26 cellular contexts compared by ENCODE assay signal in the genomic region with DNA sequence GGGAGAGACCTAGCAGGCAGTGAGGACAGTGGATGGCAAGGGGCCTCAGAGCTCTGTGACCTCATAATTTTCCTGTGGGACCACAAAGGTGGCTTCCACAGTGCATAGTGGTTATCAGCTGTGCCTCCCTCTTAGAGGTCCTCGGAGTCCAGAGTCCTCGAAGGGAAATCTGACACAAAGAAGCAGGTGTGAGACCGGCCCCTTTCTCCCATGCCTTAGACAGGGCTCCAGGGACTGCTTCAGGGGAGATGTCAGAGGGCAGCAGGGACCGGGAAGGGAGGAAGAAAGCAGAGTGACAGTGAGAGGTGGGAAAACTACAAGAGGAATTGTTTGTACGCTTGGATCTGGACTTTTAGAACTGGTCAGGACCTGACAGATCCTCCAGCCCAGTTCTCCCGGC.
A peak's percentile ranks its signal among the peaks of the same experiment; 100 is the strongest.
DNase-seq lines count a peak whose midpoint lies in the region; ATAC-seq, FAIRE-seq and TF ChIP-seq lines count a peak whose summit lies in the region.
"Had no signal": no experiment of that assay in that cellular context is flagged by ENCODE, and none has a peak within 500 bp of the region (broad histone marks: within the 10 kb centered on the region; RNA-seq: fewer than 3 reads in every experiment).

No MANE protein-coding gene starts in this region.

- POLR2A ChIA-PET in MCF 10A (lab: Yijun Ruan, JAX): no interaction called here
- POLR2A ChIA-PET in K562 (lab: Yijun Ruan, JAX): interaction anchor here (1.3 kb wide), 1 partner anchor 19 kb away, joined by 3 read pairs; no protein-coding TSS in a partner anchor

- no peaks in the 10 kb centered on the region for H4K20me1 ChIP-seq in mammary epithelial cell (ENCODE audit: insufficient read depth, low read length)
- no peaks in the 10 kb centered on the region for H4K20me1 ChIP-seq in H9 (ENCODE audit: control insufficient read depth, insufficient read depth, insufficient read length)
- no peaks in the 10 kb centered on the region for H4K20me1 ChIP-seq in K562 (replicated peaks; ENCODE audit: control insufficient read depth, insufficient read depth, low read length)
- H4K20me1 ChIP-seq in smooth muscle cell (ENCODE audit: low read depth): no peaks in the 10 kb centered on the region
- H4K20me1 ChIP-seq: BLaER1 treated with 17β-estradiol and CSF1 and Interleukin-3, amounts not matched to agents 10 nM and 100 nM had no signal

- peak overlapping the region; percentile 13 for H2AFZ ChIP-seq in mammary epithelial cell (ENCODE audit: low read depth, low read length)
- H2AFZ ChIP-seq in H9 (ENCODE audit: low read length): no peak overlapping the region
- H2AFZ ChIP-seq in K562 (ENCODE audit: low read depth, low read length): peak overlapping the region; percentile 68
- peak overlapping the region; percentile 75 for H2AFZ ChIP-seq in smooth muscle cell (ENCODE audit: low read depth)

- no peak overlapping the region for H3K56ac ChIP-seq in H9 (ENCODE audit: insufficient read length, low read depth, low read length)

- no peak overlapping the region for H2BK12ac ChIP-seq in H9 (ENCODE audit: insufficient read length, low read depth, low read length)

- TF ChIP-seq CTCF in mammary epithelial cell (conservative IDR thresholded peaks at IDR 0.05 in 1 of 2, IDR thresholded peaks at IDR 0.05 in 1 of 2; ENCODE audit: extremely low read depth in 1 of 2, insufficient read depth in 1 of 2, low read depth in 1 of 2, low read length in 2 of 2): no peak
- TF ChIP-seq CTCF in MCF 10A (IDR thresholded peaks at IDR 0.05; ENCODE audit: unreplicated experiment): no peak
- TF ChIP-seq CTCF in H9 (conservative IDR thresholded peaks at IDR 0.05): no peak
- TF ChIP-seq CTCF in K562 (IDR thresholded peaks at IDR 0.05 in 2 of 3, conservative IDR thresholded peaks at IDR 0.05 in 1 of 3; ENCODE audit: insufficient read depth in 2 of 3, low read depth in 1 of 3, low read length in 3 of 3): no peak
- TF ChIP-seq CTCF in smooth muscle cell (IDR thresholded peaks at IDR 0.05; ENCODE audit: borderline replicate concordance, insufficient read depth, poor library complexity, severe bottlenecking): no peak
- no peak for TF ChIP-seq CTCF in Peyer's patch (IDR thresholded peaks at IDR 0.05)

- H3K23me2 ChIP-seq in H9 (ENCODE audit: insufficient read length, low read depth, low read length, poor library complexity, severe bottlenecking): no peaks in the 10 kb centered on the region

- CTCF ChIA-PET in mammary epithelial cell (lab: Charles Lee; ENCODE audit: low non-redundant PET): no interaction called here
- CTCF ChIA-PET in MCF 10A (lab: Yijun Ruan, JAX): no interaction called here
- CTCF ChIA-PET in K562 (lab: Yijun Ruan, JAX; ENCODE audit: low intra/inter-chr PET ratio): no interaction called here

- ATAC-seq in K562: no peak; the same call in 2 of the 3 replicates

- DNase-seq in mammary epithelial cell: no peak
- no peak for DNase-seq in MCF 10A (ENCODE audit: unreplicated experiment)
- DNase-seq in H9: no peak
- DNase-seq in K562 (ENCODE audit: extremely low read depth in 1 of 4, low spot score in 3 of 4): no peak
- DNase-seq in smooth muscle cell (lab: John Stamatoyannopoulos, UW; ENCODE audit: unreplicated experiment): no peak
- no peak for DNase-seq in Peyer's patch
- DNase-seq in activated effector memory CD4-positive, alpha-beta T cell treated with Interleukin-2 at 50 U/mL for 16 hours: no peak
- no peak for DNase-seq in HPDE6-E6E7 (ENCODE audit: extremely low spot score)
- DNase-seq: AML-193; CD4-positive, alpha-beta memory T cell; COR-L47; H7; HFFc6; KG1; NCI-H1048; NCI-H1417 treated with DMSO at 0.1 percent for 48 hours; NCI-H187 treated with DMSO at 0.1 percent for 48 hours; NCI-H446; NCI-H526; SHP77 had no signal

- WGBS in mammary epithelial cell (ENCODE audit: low coverage, missing lambda C conversion rate): 32% methylated on average over 6 of the region's 6 CpGs
- WGBS in H9 (ENCODE audit: extremely low coverage, insufficient read length, low lambda C conversion rate): no CpG with 5 or more reads among the region's 6 CpGs
- 33% methylated on average over 5 of the region's 6 CpGs for WGBS in K562 (ENCODE audit: insufficient coverage, low coverage, missing lambda C conversion rate)
- WGBS in smooth muscle cell (ENCODE audit: low lambda C conversion rate): 73% methylated on average over 6 of the region's 6 CpGs

- no peaks in the 10 kb centered on the region for H3K79me1 ChIP-seq in H9 (ENCODE audit: insufficient read depth, low read depth, low read length, poor library complexity, severe bottlenecking)

- H3T11ph ChIP-seq in H9 (ENCODE audit: low read length): no peak overlapping the region

- no peak overlapping the region for H3K23ac ChIP-seq in H9 (ENCODE audit: insufficient read length, low read depth, low read length)

- H4K91ac ChIP-seq in H9 (ENCODE audit: insufficient read length, low read depth, low read length): no peak overlapping the region

- H2BK20ac ChIP-seq in H9 (ENCODE audit: low read depth, low read length, poor library complexity, severe bottlenecking): no peak overlapping the region

- H3K4me3 Mint-ChIP-seq in MCF 10A (ENCODE audit: unreplicated experiment): no peak overlapping the region
- no peak overlapping the region for H3K4me3 Mint-ChIP-seq in H9
- H3K4me3 Mint-ChIP-seq: HFFc6 had no signal

- no peaks in the 10 kb centered on the region for H3K36me3 ChIP-seq in mammary epithelial cell (ENCODE audit: insufficient read depth, low read length)
- H3K36me3 ChIP-seq in K562 (ENCODE audit: control insufficient read depth, insufficient read depth, low read length): no peaks in the 10 kb centered on the region
- H3K36me3 ChIP-seq in smooth muscle cell (ENCODE audit: low read depth): no peaks in the 10 kb centered on the region
- H3K36me3 ChIP-seq in Peyer's patch: no peaks in the 10 kb centered on the region
- H3K36me3 ChIP-seq: BLaER1 treated with 17β-estradiol and CSF1 and Interleukin-3, amounts not matched to agents 10 nM and 100 nM had no signal

- TF ChIP-seq POLR2A in K562 (conservative IDR thresholded peaks at IDR 0.05) (no peak), Peyer's patch (IDR thresholded peaks at IDR 0.05) (no peak)

- H3K9me3 ChIP-seq in mammary epithelial cell (replicated peaks; ENCODE audit: insufficient read depth, low read length) (no peaks in the 10 kb centered on the region), H9 (ENCODE audit: control insufficient read depth, low read depth, low read length) (no peaks in the 10 kb centered on the region), K562 (replicated peaks; ENCODE audit: control insufficient read depth, insufficient read depth, low read depth, low read length) (no peaks in the 10 kb centered on the region; the same call in 1 of the 2 replicates), smooth muscle cell (replicated peaks; ENCODE audit: low read depth) (no peaks in the 10 kb centered on the region), Peyer's patch (no peaks in the 10 kb centered on the region)

- H4K8ac ChIP-seq in H9 (replicated peaks; ENCODE audit: insufficient read length, low read depth, low read length): no peak overlapping the region

- peaks cover 15% of the 10 kb centered on the region for H3K27me3 Mint-ChIP-seq in MCF 10A (ENCODE audit: insufficient read depth, unreplicated experiment)
- peaks cover 2% of the 10 kb centered on the region; the same call in 1 of the 2 replicates for H3K27me3 Mint-ChIP-seq in H9 (ENCODE audit: low read depth)

- H3K4me1 Mint-ChIP-seq in MCF 10A (ENCODE audit: insufficient read depth, unreplicated experiment): no peaks in the 10 kb centered on the region
- peaks cover 24 to 26% of the 10 kb centered on the region in 2 experiments for H3K4me1 Mint-ChIP-seq in H9
- H3K4me1 Mint-ChIP-seq: CD4-positive, alpha-beta memory T cell had no signal

- H3K9me1 ChIP-seq in K562 (ENCODE audit: control insufficient read depth, insufficient read depth, low read length): no peaks in the 10 kb centered on the region

- intact Hi-C loops in mammary epithelial cell (cut with micrococcal nuclease): no loop called here
- intact Hi-C loops in MCF 10A (cut with micrococcal nuclease): no loop called here
- intact Hi-C loops in K562 (cut with micrococcal nuclease): no loop called here

- H3K4me2 ChIP-seq in mammary epithelial cell (ENCODE audit: insufficient read depth, low read depth, low read length) (no peak overlapping the region), H9 (ENCODE audit: insufficient read depth, insufficient read length, low read length) (no peak overlapping the region), K562 (ENCODE audit: insufficient read depth, low read length) (no peak overlapping the region), smooth muscle cell (no peak overlapping the region)

- H2BK120ac ChIP-seq in H9 (ENCODE audit: low read depth, low read length, poor library complexity, severe bottlenecking): no peak overlapping the region

- FAIRE-seq in K562 (lab: Jason Lieb, UNC): no peak
- FAIRE-seq: A204.1, GM19239, HTR-8/SVneo had no signal

- dilution Hi-C loops in mammary epithelial cell (cut with HindIII; ENCODE audit: low sequenced_read_pairs): no loop called here

- H3K18ac ChIP-seq in H9 (ENCODE audit: insufficient read length, low read depth, low read length): no peak overlapping the region

- peaks cover 6% of the 10 kb centered on the region for H3F3A ChIP-seq in smooth muscle cell (ENCODE audit: low read depth)

- no peak overlapping the region for H3K14ac ChIP-seq in H9 (ENCODE audit: insufficient read depth, low read length)

- H3K9me3 Mint-ChIP-seq in MCF 10A (ENCODE audit: unreplicated experiment) (peaks cover 9% of the 10 kb centered on the region), H9 (peaks cover 8 to 24% of the 10 kb centered on the region in 2 experiments)
- H3K9me3 Mint-ChIP-seq: HFFc6 had no signal

- H3K27me3 ChIP-seq in mammary epithelial cell (ENCODE audit: insufficient read depth, low read length) (no peaks in the 10 kb centered on the region), H9 (ENCODE audit: insufficient read depth, low read length) (no peaks in the 10 kb centered on the region), K562 (ENCODE audit: control insufficient read depth in 2 of 2, insufficient read depth in 2 of 2, low read length in 2 of 2) (no peaks in the 10 kb centered on the region), smooth muscle cell (ENCODE audit: low read depth) (no peaks in the 10 kb centered on the region), Peyer's patch (no peaks in the 10 kb centered on the region)
- H3K27me3 ChIP-seq: BLaER1 treated with 17β-estradiol and CSF1 and Interleukin-3, amounts not matched to agents 10 nM and 100 nM had no signal

- H3K9ac ChIP-seq in mammary epithelial cell (ENCODE audit: insufficient read depth, low read length) (no peak overlapping the region), H9 (ENCODE audit: extremely low read depth, insufficient read length, low read length) (no peak overlapping the region), K562 (ENCODE audit: insufficient read depth in 1 of 2, low read depth in 2 of 2, low read length in 2 of 2) (peak overlapping the region in 1 of 2 experiments; percentile 33; a peak in 1 of 4 replicates), smooth muscle cell (ENCODE audit: low read depth) (no peak overlapping the region)
- H3K9ac ChIP-seq: BLaER1 treated with 17β-estradiol and CSF1 and Interleukin-3, amounts not matched to agents 10 nM and 100 nM had no signal

- no peak overlapping the region for H3K27ac ChIP-seq in mammary epithelial cell (ENCODE audit: insufficient read depth, low read depth, low read length)
- H3K27ac ChIP-seq in H9 (ENCODE audit: insufficient read length, low read depth, low read length): no peak overlapping the region
- no peak overlapping the region for H3K27ac ChIP-seq in K562 (ENCODE audit: extremely low read depth, low read depth, low read length)
- no peak overlapping the region for H3K27ac ChIP-seq in smooth muscle cell (ENCODE audit: low read depth)
- no peak overlapping the region for H3K27ac ChIP-seq in Peyer's patch
- H3K27ac ChIP-seq: BLaER1 treated with 17β-estradiol and CSF1 and Interleukin-3, amounts not matched to agents 10 nM and 100 nM; RWPE1; SK-N-MC had no signal

- H3K27ac Mint-ChIP-seq in MCF 10A (ENCODE audit: low read depth, unreplicated experiment) (no peak overlapping the region), H9 (peak overlapping the region in 2 of 3 experiments; percentile 52 to 65; a peak in 4 of 7 replicates)
- H3K27ac Mint-ChIP-seq: CD4-positive, alpha-beta memory T cell; HFFc6 had no signal

- in situ Hi-C loops in mammary epithelial cell (cut with MboI; ENCODE audit: low sequenced_read_pairs in 2 of 2) (no loop called here), K562 (cut with MboI) (no loop called here)

- H2AK5ac ChIP-seq in H9 (ENCODE audit: insufficient read length, low read length): no peak overlapping the region

- no peak overlapping the region for H2BK5ac ChIP-seq in H9 (ENCODE audit: insufficient read length, low read length)

- H3K4me3 ChIP-seq in mammary epithelial cell (replicated peaks in 1 of 3; ENCODE audit: insufficient read depth in 1 of 3, low read depth in 2 of 3, low read length in 3 of 3) (no peak overlapping the region), K562 (no peak overlapping the region), smooth muscle cell (no peak overlapping the region), Peyer's patch (no peak overlapping the region)
- H3K4me3 ChIP-seq: BLaER1 treated with 17β-estradiol and CSF1 and Interleukin-3, amounts not matched to agents 10 nM and 100 nM; SK-N-MC had no signal

- BruUV-seq in mammary epithelial cell (replicated peaks; lab: Mats Ljungman, UMichigan) (no TSS peak), MCF 10A (replicated peaks; lab: Mats Ljungman, UMichigan) (no TSS peak), K562 (replicated peaks; lab: Mats Ljungman, UMichigan) (no TSS peak)

- H3K79me2 ChIP-seq in mammary epithelial cell (ENCODE audit: insufficient read depth, low read length) (no peaks in the 10 kb centered on the region), H9 (ENCODE audit: insufficient read depth, low read length) (no peaks in the 10 kb centered on the region), K562 (ENCODE audit: control insufficient read depth, insufficient read depth, low read length) (no peaks in the 10 kb centered on the region), smooth muscle cell (ENCODE audit: low read depth) (no peaks in the 10 kb centered on the region)

- H4K5ac ChIP-seq in H9 (ENCODE audit: insufficient read length, low read depth, low read length): no peak overlapping the region

- H3K4me1 ChIP-seq in mammary epithelial cell (ENCODE audit: insufficient read depth, low read length) (no peaks in the 10 kb centered on the region), H9 (ENCODE audit: insufficient read depth, low read length) (no peaks in the 10 kb centered on the region; the same call in 1 of the 2 replicates), K562 (replicated peaks in 1 of 2; ENCODE audit: control insufficient read depth in 2 of 2, insufficient read depth in 2 of 2, low read length in 2 of 2) (peaks cover 0 to 3% of the 10 kb centered on the region in 2 experiments; a peak in 1 of 5 replicates), smooth muscle cell (ENCODE audit: low read depth) (no peaks in the 10 kb centered on the region), Peyer's patch (no peaks in the 10 kb centered on the region)

- no peaks in the 10 kb centered on the region for H3K36me3 Mint-ChIP-seq in MCF 10A (ENCODE audit: insufficient read depth, unreplicated experiment)
- H3K36me3 Mint-ChIP-seq in H9 (ENCODE audit: insufficient read depth in 1 of 3, low read depth in 3 of 3): peaks cover 6 to 15% (median 11%) of the 10 kb centered on the region in 3 experiments; a peak in 6 of 7 replicates
- H3K36me3 Mint-ChIP-seq: CD4-positive, alpha-beta memory T cell had no signal

- H3K4ac ChIP-seq in H9 (ENCODE audit: low read depth, low read length): no peak overlapping the region

- no peak for TF ChIP-seq RAD21 in K562 (CRISPR knock-in tag; conservative IDR thresholded peaks at IDR 0.05 in 1 of 2, IDR thresholded peaks at IDR 0.05 in 1 of 2)

- TF ChIP-seq EP300 in K562 (IDR thresholded peaks at IDR 0.05; ENCODE audit: low read length): no peak

- no peak overlapping the region for H2BK15ac ChIP-seq in H9 (ENCODE audit: low read depth, low read length)
